In genomic region chr19:39381910-39382611, GRCh38 we compare ENCODE assay signal across 1 cellular context.
A peak's percentile ranks its signal among the peaks of the same experiment; 100 is the strongest.
TF ChIP-seq lines count a peak whose summit lies in the region.

No MANE protein-coding gene starts in this region.

TF ChIP-seq in K562, 482 proteins besides CTCF, POLR2A, EP300 and RAD21 (continued from another document):
- no peak for TF ChIP-seq PATZ1 (CRISPR knock-in tag; IDR thresholded peaks at IDR 0.05; ENCODE audit: borderline replicate concordance)
- TF ChIP-seq PCBP1 (IDR thresholded peaks at IDR 0.05; ENCODE audit: low read depth, low read length, poor library complexity, severe bottlenecking): no peak
- no peak for TF ChIP-seq SAFB2 (IDR thresholded peaks at IDR 0.05; ENCODE audit: borderline replicate concordance, low read depth, low read length, severe bottlenecking)
- TF ChIP-seq ZNF324 (CRISPR knock-in tag; IDR thresholded peaks at IDR 0.05): no peak
- TF ChIP-seq ZNF75A (CRISPR knock-in tag; IDR thresholded peaks at IDR 0.05): no peak
- no peak for TF ChIP-seq BDP1 (IDR thresholded peaks at IDR 0.05; ENCODE audit: insufficient read depth, insufficient read length)
- no peak for TF ChIP-seq ZBTB49 (CRISPR knock-in tag; IDR thresholded peaks at IDR 0.05; ENCODE audit: borderline replicate concordance)
- no peak for TF ChIP-seq MCM3 (IDR thresholded peaks at IDR 0.05)
- TF ChIP-seq SRSF9 (IDR thresholded peaks at IDR 0.05; ENCODE audit: borderline replicate concordance, low read depth, low read length): no peak
- peak; percentile 85 for TF ChIP-seq SMARCE1 (IDR thresholded peaks at IDR 0.05)
- TF ChIP-seq ARNT (IDR thresholded peaks at IDR 0.05): peak in 1 of 2 experiments; percentile 85; a peak in 2 of 4 replicates
- TF ChIP-seq CHD7 (IDR thresholded peaks at IDR 0.05; ENCODE audit: low read depth, low read length): no peak
- no peak for TF ChIP-seq E2F1 (CRISPR knock-in tag; IDR thresholded peaks at IDR 0.05)
- no peak for TF ChIP-seq JUNB (CRISPR knock-in tag; conservative IDR thresholded peaks at IDR 0.05)
- no peak for TF ChIP-seq BRF1 (IDR thresholded peaks at IDR 0.05; ENCODE audit: borderline replicate concordance, extremely low read depth, insufficient read length)
- no peak for TF ChIP-seq CHD1 (IDR thresholded peaks at IDR 0.05; ENCODE audit: low read length)
- no peak for TF ChIP-seq ZBTB8A (IDR thresholded peaks at IDR 0.05; ENCODE audit: partially characterized antibody)
- peak in 1 of 2 experiments; percentile 98; a peak in 2 of 4 replicates for TF ChIP-seq HDAC1 (IDR thresholded peaks at IDR 0.05)
- TF ChIP-seq MBD1 (CRISPR knock-in tag; IDR thresholded peaks at IDR 0.05): no peak
- TF ChIP-seq HDAC8 (tag; IDR thresholded peaks at IDR 0.05): no peak
- TF ChIP-seq ATF3 (IDR thresholded peaks at IDR 0.05): 0 out of 2 replicates have a peak, but pooled peaks have one; percentile 7
- no peak for TF ChIP-seq ATF3 (CRISPR knock-in tag; conservative IDR thresholded peaks at IDR 0.05)
- TF ChIP-seq POLR2B (IDR thresholded peaks at IDR 0.05; ENCODE audit: low read depth, partially characterized antibody): no peak
- peak; percentile 41 for TF ChIP-seq DACH1 (IDR thresholded peaks at IDR 0.05; ENCODE audit: partially characterized antibody)
- 0 out of 2 replicates have a peak, but pooled peaks have one; percentile 15 for TF ChIP-seq DEAF1 (CRISPR knock-in tag; IDR thresholded peaks at IDR 0.05)
- TF ChIP-seq ZSCAN32 (CRISPR knock-in tag; IDR thresholded peaks at IDR 0.05): no peak
- TF ChIP-seq ZNF778 (CRISPR knock-in tag; IDR thresholded peaks at IDR 0.05): no peak
- TF ChIP-seq MNT (conservative IDR thresholded peaks at IDR 0.05): peak in 1 of 2 experiments; percentile 72; a peak in 2 of 4 replicates
- no peak for TF ChIP-seq BRD4 (IDR thresholded peaks at IDR 0.05)
TF ChIP-seq in K562: peak in this region for 110.
